10 cellular contexts compared by ENCODE assay signal in the genomic region with DNA sequence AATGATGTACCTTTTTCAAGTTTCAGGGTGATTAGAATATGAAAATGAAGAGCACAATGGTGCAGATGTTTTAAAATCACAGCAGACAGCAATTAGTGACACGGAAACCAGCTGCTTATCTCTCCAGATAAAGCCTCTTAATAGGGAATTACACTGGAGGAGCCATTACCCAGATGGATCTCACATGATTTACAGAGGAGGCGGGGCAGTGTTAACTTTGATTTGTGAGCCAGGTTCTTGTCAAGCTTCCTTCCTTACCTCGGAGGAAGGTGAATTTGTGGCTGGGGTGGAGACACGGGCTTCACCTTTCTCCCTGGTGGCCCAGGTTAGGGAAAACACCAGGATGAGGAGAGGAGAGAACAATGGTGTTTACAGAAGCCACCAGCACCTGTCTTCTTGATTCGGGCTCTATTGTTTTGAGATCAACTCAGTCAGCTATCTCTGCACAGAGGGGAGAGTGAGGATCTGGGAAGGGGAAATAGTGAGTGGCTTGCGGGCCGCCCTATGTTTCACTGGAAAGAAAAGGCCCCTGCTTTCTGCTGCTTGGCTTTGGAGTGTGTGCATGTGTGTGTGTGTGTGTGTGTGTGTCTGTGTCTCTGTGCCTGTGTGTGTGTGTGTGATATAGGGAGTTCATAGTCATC.
DNase-seq lines count a peak whose midpoint lies in the region; ATAC-seq, FAIRE-seq and TF ChIP-seq lines count a peak whose summit lies in the region.
"Had no signal": no experiment of that assay in that cellular context is flagged by ENCODE, and none has a peak within 500 bp of the region (broad histone marks: within the 10 kb centered on the region; RNA-seq: fewer than 3 reads in every experiment).

No MANE protein-coding gene starts in this region.

- no peaks in the 10 kb centered on the region for H3K36me3 ChIP-seq in smooth muscle cell (ENCODE audit: low read depth)
- no peaks in the 10 kb centered on the region for H3K36me3 ChIP-seq in kidney (ENCODE audit: control insufficient read depth in 1 of 2, insufficient read depth in 2 of 2, low read length in 2 of 2)

- TF ChIP-seq CTCF in epithelial cell of esophagus (IDR thresholded peaks at IDR 0.05; ENCODE audit: insufficient read depth, low read depth, low read length, missing control alignments), result no peak
- no peak for TF ChIP-seq CTCF in smooth muscle cell (IDR thresholded peaks at IDR 0.05; ENCODE audit: borderline replicate concordance, insufficient read depth, poor library complexity, severe bottlenecking)
- TF ChIP-seq CTCF in osteocyte (IDR thresholded peaks at IDR 0.05), result no peak
- TF ChIP-seq CTCF in kidney (IDR thresholded peaks at IDR 0.05; ENCODE audit: borderline replicate concordance, extremely low read depth, insufficient read depth), result no peak

- 59% methylated on average over 7 of the region's 7 CpGs for WGBS in smooth muscle cell (ENCODE audit: low lambda C conversion rate)

- H3K27ac Mint-ChIP-seq in osteocyte (ENCODE audit: unreplicated experiment), result no peak overlapping the region
- H3K27ac Mint-ChIP-seq: activated CD4-positive, alpha-beta memory T cell treated with anti-CD3 and anti-CD28 coated beads, Interleukin-2, amount 10 ng/mL, durations not matched to agents 7 days and 5 days; activated naive CD4-positive, alpha-beta T cell treated with anti-CD3 and anti-CD28 coated beads, Interleukin-2, amount 50 U/mL, for 24 hours had no signal

- no peaks in the 10 kb centered on the region for H3K27me3 Mint-ChIP-seq in osteocyte (ENCODE audit: unreplicated experiment)
- H3K27me3 Mint-ChIP-seq: activated naive CD4-positive, alpha-beta T cell treated with anti-CD3 and anti-CD28 coated beads, Interleukin-2, amount 50 U/mL, for 24 hours had no signal

- no peaks in the 10 kb centered on the region for H3K27me3 ChIP-seq in smooth muscle cell (ENCODE audit: low read depth)

- peaks cover 15% of the 10 kb centered on the region for H3F3A ChIP-seq in smooth muscle cell (ENCODE audit: low read depth)

- peak overlapping the region; percentile 53 for H3K4me2 ChIP-seq in smooth muscle cell

- H3K4me1 ChIP-seq in smooth muscle cell (ENCODE audit: low read depth) (peaks cover 23% of the 10 kb centered on the region), kidney (ENCODE audit: control insufficient read depth in 1 of 2, insufficient read depth in 1 of 2, low read depth in 1 of 2, low read length in 2 of 2) (peaks cover 12 to 16% of the 10 kb centered on the region in 2 donors)

- no peak overlapping the region for H3K27ac ChIP-seq in smooth muscle cell (ENCODE audit: low read depth)
- H3K27ac ChIP-seq in kidney (ENCODE audit: low read depth in 2 of 2, low read length in 2 of 2), result no peak overlapping the region

- no peak overlapping the region for H3K4me3 Mint-ChIP-seq in osteocyte (ENCODE audit: unreplicated experiment)
- H3K4me3 Mint-ChIP-seq: activated CD4-positive, alpha-beta memory T cell treated with anti-CD3 and anti-CD28 coated beads, Interleukin-2, amount 10 ng/mL, durations not matched to agents 7 days and 5 days; activated naive CD4-positive, alpha-beta T cell treated with anti-CD3 and anti-CD28 coated beads, Interleukin-2, amount 50 U/mL, for 24 hours had no signal

- H3K9me3 ChIP-seq in smooth muscle cell (replicated peaks; ENCODE audit: low read depth) (no peaks in the 10 kb centered on the region), kidney (ENCODE audit: control insufficient read depth in 1 of 2, low read length in 2 of 2) (no peaks in the 10 kb centered on the region)

- no peak overlapping the region for H2AFZ ChIP-seq in smooth muscle cell (ENCODE audit: low read depth)

- H3K4me3 ChIP-seq in epithelial cell of esophagus (ENCODE audit: low read length) (no peak overlapping the region), smooth muscle cell (peak overlapping the region; percentile 15), kidney (ENCODE audit: low read length in 2 of 2) (no peak overlapping the region)

- peaks cover 20% of the 10 kb centered on the region for H3K4me1 Mint-ChIP-seq in osteocyte (ENCODE audit: unreplicated experiment)
- H3K4me1 Mint-ChIP-seq: activated CD4-positive, alpha-beta memory T cell treated with anti-CD3 and anti-CD28 coated beads, Interleukin-2, amount 10 ng/mL, durations not matched to agents 7 days and 5 days; activated naive CD4-positive, alpha-beta T cell treated with anti-CD3 and anti-CD28 coated beads, Interleukin-2, amount 50 U/mL, for 24 hours had no signal

- peaks cover 18% of the 10 kb centered on the region for H3K36me3 Mint-ChIP-seq in osteocyte (ENCODE audit: unreplicated experiment)
- H3K36me3 Mint-ChIP-seq: activated naive CD4-positive, alpha-beta T cell treated with anti-CD3 and anti-CD28 coated beads, Interleukin-2, amount 50 U/mL, for 24 hours had no signal

- no peak overlapping the region for H3K9ac ChIP-seq in smooth muscle cell (ENCODE audit: low read depth)
- H3K9ac ChIP-seq in kidney (ENCODE audit: low read length in 2 of 2), result no peak overlapping the region

- DNase-seq in NCI-H1417 (lab: John Stamatoyannopoulos, UW) (peak; percentile 70 to 98 (median 92)), NCI-H524 (lab: John Stamatoyannopoulos, UW) (peak; percentile 62 to 83), epithelial cell of esophagus (ENCODE audit: low read depth) (peak; percentile 8), smooth muscle cell (lab: John Stamatoyannopoulos, UW; ENCODE audit: unreplicated experiment) (no peak), osteocyte (ENCODE audit: extremely low spot score, unreplicated experiment) (no peak), kidney (no peak)
- DNase-seq: activated CD4-positive, alpha-beta memory T cell treated with anti-CD3 and anti-CD28 coated beads, Interleukin-2, amount 10 ng/mL, durations not matched to agents 7 days and 5 days; MV-4-11 had no signal

- FAIRE-seq in kidney (lab: Jason Lieb, UNC), result no peak

- intact Hi-C loops in kidney (cut with DNase I), result no loop called here

- peaks cover 22% of the 10 kb centered on the region for H3K79me2 ChIP-seq in smooth muscle cell (ENCODE audit: low read depth)

- H3K9me3 Mint-ChIP-seq in osteocyte (ENCODE audit: unreplicated experiment), result peaks cover 9% of the 10 kb centered on the region
- H3K9me3 Mint-ChIP-seq: activated CD4-positive, alpha-beta memory T cell treated with anti-CD3 and anti-CD28 coated beads, Interleukin-2, amount 10 ng/mL, durations not matched to agents 7 days and 5 days; activated naive CD4-positive, alpha-beta T cell treated with anti-CD3 and anti-CD28 coated beads, Interleukin-2, amount 50 U/mL, for 24 hours had no signal

- no peak for ATAC-seq in GM18498 (IDR thresholded peaks at IDR 0.05; ENCODE audit: unreplicated experiment)

- peaks cover 49% of the 10 kb centered on the region for H4K20me1 ChIP-seq in smooth muscle cell (ENCODE audit: low read depth)

Comparison
In these comparisons a context has a peak if more than half of its experiments do, and no peak if none do; other contexts are left out.
1. DNase-seq: peak in NCI-H1417 (3 of 3), NCI-H524 (2 of 2) and epithelial cell of esophagus (single experiment); none in smooth muscle cell (single experiment), osteocyte (single experiment) and kidney (single experiment).